In the genomic region with DNA sequence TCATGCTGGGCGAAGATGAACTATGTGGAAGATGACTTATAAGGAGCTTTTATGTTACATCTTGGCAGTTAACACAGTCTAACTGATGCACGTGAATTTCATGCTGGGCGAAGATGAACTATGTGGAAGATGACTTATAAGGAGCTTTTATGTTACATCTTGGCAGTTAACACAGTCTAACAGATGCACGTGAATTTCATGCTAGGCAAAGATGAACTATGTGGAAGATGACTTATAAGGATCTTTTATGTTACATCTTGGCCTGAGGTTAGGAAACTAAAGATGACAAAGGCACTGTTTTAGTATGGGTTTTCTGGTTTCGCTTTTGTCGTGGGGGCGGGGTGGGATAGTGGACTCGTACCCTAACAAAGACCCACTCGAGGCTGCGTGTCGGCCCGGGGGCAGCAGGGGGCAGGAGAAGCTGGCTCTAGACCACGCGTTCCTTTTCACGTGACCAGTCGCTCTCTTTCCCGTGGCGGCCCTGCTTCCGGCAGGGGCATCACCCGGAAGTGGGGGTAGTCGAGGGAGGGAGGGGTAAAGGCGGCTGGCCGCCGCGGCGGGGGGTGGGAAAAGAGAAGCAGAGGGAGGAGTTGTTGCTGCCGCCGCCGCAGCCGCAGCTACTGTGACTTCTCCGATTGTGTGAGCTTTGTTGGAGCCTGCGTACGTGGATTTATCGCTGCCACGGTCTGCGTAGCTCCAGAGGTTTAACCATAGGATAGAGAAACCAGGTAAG, we compare ENCODE assay signal across 8 cellular contexts. TPM values are rescaled to one million over a fixed set of nuclear protein-coding genes. Genes with fewer than 3 reads are reported as not detected.
DNase-seq lines count a peak whose midpoint lies in the region; ATAC-seq and TF ChIP-seq lines count a peak whose summit lies in the region.

A gene (plus strand): TSS at position 586 of the 733 bp plus-strand sequence. CDS start 60,949 bp downstream, outside the sequence.

- peaks cover 17% of the 10 kb centered on the region; the same call in 1 of the 2 replicates for H3K79me2 ChIP-seq in OCI-LY3 (ENCODE audit: low read length)

- ATAC-seq in GM21529 (IDR thresholded peaks at IDR 0.05; ENCODE audit: unreplicated experiment), result peak; percentile 95
- peak; percentile 87 for ATAC-seq in IMR-90 (ENCODE audit: low read depth)

- no peaks in the 10 kb centered on the region for H3K9me1 ChIP-seq in IMR-90 (ENCODE audit: insufficient read depth, low read length)

- peak; percentile 72 for DNase-seq in DMS153 (lab: John Stamatoyannopoulos, UW)
- DNase-seq in IMR-90, result peak; percentile 88
- peak; percentile 83 for DNase-seq in activated T-cell treated with anti-CD3 and anti-CD28 coated beads for 4 hours
- peak; percentile 73 to 75 for DNase-seq in stimulated activated CD8-positive, alpha-beta memory T cell treated with anti-CD3 and anti-CD28 coated beads, Interleukin-7, amount 100 ng/mL, for 1 hour (ENCODE audit: low read depth in 2 of 2)

- intact Hi-C loops in IMR-90 (cut with micrococcal nuclease), result loop anchor here (1.0 kb wide), 2 partner anchors 119 to 182 kb away; no protein-coding TSS in a partner anchor

- no peaks in the 10 kb centered on the region for H3K27me3 ChIP-seq in IMR-90 (ENCODE audit: control insufficient read depth, insufficient read depth, low read length)
- no peaks in the 10 kb centered on the region for H3K27me3 ChIP-seq in OCI-LY3 (ENCODE audit: low read depth, low read length)
- H3K27me3 ChIP-seq in esophagus (ENCODE audit: control insufficient read depth in 1 of 2, insufficient read depth in 2 of 2, low read length in 2 of 2), result no peaks in the 10 kb centered on the region
- H3K27me3 ChIP-seq in muscle layer of colon (ENCODE audit: control insufficient read depth in 1 of 2, insufficient read depth in 2 of 2, low read length in 2 of 2), result no peaks in the 10 kb centered on the region

- peak; percentile 66 for TF ChIP-seq RAD21 in IMR-90 (IDR thresholded peaks at IDR 0.05; ENCODE audit: low read length)

- peak within 1 kb of the TSS; percentile 65 to 80 for H4K8ac ChIP-seq in IMR-90 (ENCODE audit: low read depth in 2 of 2, low read length in 2 of 2)

- H3K36me3 ChIP-seq in IMR-90 (ENCODE audit: control insufficient read depth, insufficient read depth, low read length) (no peaks in the 10 kb centered on the region), OCI-LY3 (replicated peaks; ENCODE audit: low read depth, low read length) (peaks cover 3% of the 10 kb centered on the region), esophagus (ENCODE audit: control insufficient read depth in 2 of 2, insufficient read depth in 2 of 2, low read length in 1 of 2) (no peaks in the 10 kb centered on the region), muscle layer of colon (ENCODE audit: insufficient read depth, low read length) (no peaks in the 10 kb centered on the region)

- H2BK20ac ChIP-seq in IMR-90 (ENCODE audit: low read depth, low read length), result peak within 1 kb of the TSS; percentile 36

- dilution Hi-C loops in IMR-90 (cut with HindIII; ENCODE audit: low sequenced_read_pairs, unreplicated experiment), result no loop called here

- peak; percentile 76; the same call in 1 of the 2 replicates for TF ChIP-seq POLR2A in IMR-90 (IDR thresholded peaks at IDR 0.05; ENCODE audit: low read depth, low read length)

- POLR2A ChIA-PET in IMR-90 (lab: Charles Lee; ENCODE audit: unreplicated experiment), result interaction anchor here (0.6 to 0.8 kb wide), 2 partner anchors 11 to 13 kb away, joined by 4 read pairs; a partner anchor contains a TSS

- H3K79me1 ChIP-seq in IMR-90 (ENCODE audit: low read depth in 1 of 2, low read length in 2 of 2), result peaks cover 0 to 4% of the 10 kb centered on the region in 2 experiments; a peak in 1 of 4 replicates

- H3K4ac ChIP-seq in IMR-90 (ENCODE audit: low read depth, low read length), result peak within 1 kb of the TSS; percentile 77

- H3K27ac ChIP-seq in IMR-90 (ENCODE audit: insufficient read depth, low read length) (peak within 1 kb of the TSS; percentile 92), OCI-LY3 (ENCODE audit: low read length) (peak within 1 kb of the TSS; percentile 63), esophagus (ENCODE audit: low read depth in 2 of 2, low read length in 1 of 2) (peak within 1 kb of the TSS; percentile 86 to 92), muscle layer of colon (ENCODE audit: low read depth, low read length) (peak within 1 kb of the TSS; percentile 63)

- H4K5ac ChIP-seq in IMR-90 (ENCODE audit: low read depth, low read length), result peak within 1 kb of the TSS; percentile 83

- H3K23ac ChIP-seq in IMR-90 (ENCODE audit: low read depth, low read length), result peak within 1 kb of the TSS; percentile 51; the same call in 1 of the 2 replicates

- H2BK5ac ChIP-seq in IMR-90 (ENCODE audit: low read depth, low read length, poor library complexity, severe bottlenecking), result peak within 1 kb of the TSS; percentile 66

- TF ChIP-seq CTCF in IMR-90 (conservative IDR thresholded peaks at IDR 0.05; ENCODE audit: low read depth, low read length) (peak; percentile 62), OCI-LY3 (IDR thresholded peaks at IDR 0.05; ENCODE audit: low read depth, low read length) (peak; percentile 59)

- in situ Hi-C loops in IMR-90 (cut with MboI; ENCODE audit: low sequenced_read_pairs), result loop anchor here (10.0 kb wide), 1 partner anchor 105 kb away; no protein-coding TSS in a partner anchor

- H4K20me1 ChIP-seq in IMR-90 (ENCODE audit: insufficient read depth, low read length), result no peaks in the 10 kb centered on the region
- H4K20me1 ChIP-seq in OCI-LY3 (ENCODE audit: insufficient read depth, low read length), result no peaks in the 10 kb centered on the region

- peak within 1 kb of the TSS; percentile 43 for H4K91ac ChIP-seq in IMR-90 (ENCODE audit: insufficient read depth, low read depth, low read length)

- H3K4me2 ChIP-seq in IMR-90 (ENCODE audit: low read depth, low read length) (peak within 1 kb of the TSS; percentile 96), OCI-LY3 (ENCODE audit: low read length) (peak within 1 kb of the TSS; percentile 86)

- no peak within 1 kb of the TSS for H2AK5ac ChIP-seq in IMR-90 (ENCODE audit: low read depth, low read length)

- peak within 1 kb of the TSS; percentile 99 for H3K9ac ChIP-seq in IMR-90 (ENCODE audit: low read depth, low read length)
- peak within 1 kb of the TSS; percentile 72 for H3K9ac ChIP-seq in OCI-LY3 (ENCODE audit: low read length)
- H3K9ac ChIP-seq in muscle layer of colon (ENCODE audit: low read length), result peak within 1 kb of the TSS; percentile 39

- peak within 1 kb of the TSS; percentile 93 for H3K14ac ChIP-seq in IMR-90 (replicated peaks; ENCODE audit: low read depth, low read length)

- H2AFZ ChIP-seq in IMR-90 (replicated peaks; ENCODE audit: low read length, poor library complexity), result peak within 1 kb of the TSS; percentile 88
- peak within 1 kb of the TSS; percentile 88 for H2AFZ ChIP-seq in OCI-LY3 (ENCODE audit: low read depth, low read length)

- H3K18ac ChIP-seq in IMR-90 (ENCODE audit: low read depth, low read length), result peak within 1 kb of the TSS; percentile 91; the same call in 1 of the 2 replicates

- H2AK9ac ChIP-seq in IMR-90 (replicated peaks; ENCODE audit: low read depth, low read length, poor library complexity), result no peak within 1 kb of the TSS

- BruUV-seq in IMR-90 (replicated peaks; lab: Mats Ljungman, UMichigan), result no TSS peak

- CTCF ChIA-PET in IMR-90 (lab: Yijun Ruan, JAX), result interaction anchor here (0.6 to 1.2 kb wide), 4 partner anchors 12 to 1461 kb away, joined by 3 to 4 read pairs (median 3); no protein-coding TSS in a partner anchor

- no peaks in the 10 kb centered on the region for H3K9me3 ChIP-seq in IMR-90 (ENCODE audit: control insufficient read depth, insufficient read depth, low read length)
- no peaks in the 10 kb centered on the region for H3K9me3 ChIP-seq in OCI-LY3 (ENCODE audit: insufficient read depth, low read length)
- H3K9me3 ChIP-seq in esophagus (ENCODE audit: control insufficient read depth in 2 of 2, insufficient read depth in 1 of 2, low read depth in 1 of 2, low read length in 1 of 2), result no peaks in the 10 kb centered on the region
- no peaks in the 10 kb centered on the region for H3K9me3 ChIP-seq in muscle layer of colon (ENCODE audit: low read length)

- H3K4me3 ChIP-seq in IMR-90 (ENCODE audit: insufficient read depth, low read depth, low read length), result peak within 1 kb of the TSS; percentile 99
- H3K4me3 ChIP-seq in OCI-LY3 (ENCODE audit: low read length), result peak within 1 kb of the TSS; percentile 90
- H3K4me3 ChIP-seq in esophagus (ENCODE audit: low read depth in 1 of 2, low read length in 2 of 2), result peak within 1 kb of the TSS; percentile 44 to 62
- H3K4me3 ChIP-seq in muscle layer of colon (ENCODE audit: low read depth in 1 of 2, low read length in 2 of 2), result peak within 1 kb of the TSS; percentile 57 to 71

- no peaks in the 10 kb centered on the region for H3K4me1 ChIP-seq in IMR-90 (ENCODE audit: control insufficient read depth, insufficient read depth, low read length)
- peaks cover 7% of the 10 kb centered on the region for H3K4me1 ChIP-seq in OCI-LY3 (ENCODE audit: low read length)
- H3K4me1 ChIP-seq in esophagus (ENCODE audit: control insufficient read depth in 2 of 2, insufficient read depth in 2 of 2, low read length in 1 of 2), result no peaks in the 10 kb centered on the region
- H3K4me1 ChIP-seq in muscle layer of colon (ENCODE audit: insufficient read depth, low read length), result no peaks in the 10 kb centered on the region

- peak within 1 kb of the TSS; percentile 50 for H2BK120ac ChIP-seq in IMR-90 (ENCODE audit: low read depth, low read length)

- 29% methylated on average over 15 of the region's 36 CpGs; no CpG with 5 or more reads in 1 of the 2 experiments for WGBS in IMR-90 (ENCODE audit: extremely low coverage in 2 of 2, insufficient read length in 1 of 2), 2 experiments
- 1 to 31% methylated on average over 34 to 36 of the region's 36 CpGs for WGBS in esophagus, 2 donors

- H2BK15ac ChIP-seq in IMR-90 (ENCODE audit: low read depth, low read length), result peak within 1 kb of the TSS; percentile 59; the same call in 1 of the 3 replicates

- H3K56ac ChIP-seq in IMR-90 (ENCODE audit: extremely low read depth, insufficient read depth, low read length), result peak within 1 kb of the TSS; percentile 61; the same call in 1 of the 2 replicates

TF ChIP-seq in IMR-90, 13 proteins besides CTCF, POLR2A, EP300 and RAD21 (continues in another document):
- TF ChIP-seq, protein P1, sequence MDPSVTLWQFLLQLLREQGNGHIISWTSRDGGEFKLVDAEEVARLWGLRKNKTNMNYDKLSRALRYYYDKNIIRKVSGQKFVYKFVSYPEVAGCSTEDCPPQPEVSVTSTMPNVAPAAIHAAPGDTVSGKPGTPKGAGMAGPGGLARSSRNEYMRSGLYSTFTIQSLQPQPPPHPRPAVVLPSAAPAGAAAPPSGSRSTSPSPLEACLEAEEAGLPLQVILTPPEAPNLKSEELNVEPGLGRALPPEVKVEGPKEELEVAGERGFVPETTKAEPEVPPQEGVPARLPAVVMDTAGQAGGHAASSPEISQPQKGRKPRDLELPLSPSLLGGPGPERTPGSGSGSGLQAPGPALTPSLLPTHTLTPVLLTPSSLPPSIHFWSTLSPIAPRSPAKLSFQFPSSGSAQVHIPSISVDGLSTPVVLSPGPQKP (IDR thresholded peaks at IDR 0.05; ENCODE audit: borderline replicate concordance, low read depth, low read length), result no peak
- TF ChIP-seq MAZ (IDR thresholded peaks at IDR 0.05; ENCODE audit: borderline replicate concordance, low read depth, low read length), result peak; percentile 95

RNA-seq across cellular contexts. Expression of the gene that starts here (rescaled TPM):
- 21.1 and 22.4 TPM in 2 replicates for total RNA-seq in IMR-90 (2012; rRNA removed)
- polyA plus RNA-seq in IMR-90 (2012; rRNA removed) (2.9 and 4.2 TPM in 2 replicates), esophagus (1 to 10 TPM; 2.1 to 2.7 TPM)
- 0.75 and 0.89 TPM in 2 replicates for polyA plus RNA-seq in IMR-90 (2012; cell fraction: cytosol; rRNA removed)
- 0.41 and 3.3 TPM in 2 replicates for polyA plus RNA-seq in IMR-90 (2012; cell fraction: nucleus; rRNA removed; ENCODE audit: low replicate concordance)

Comparison
In these comparisons a context has a peak if more than half of its experiments do, and no peak if none do; other contexts are left out.
1. Peak in every context shown above with its lines: DNase-seq, ATAC-seq, H3K4me3 ChIP-seq and H3K27ac ChIP-seq.
2. H3K9ac ChIP-seq: peak in every context shown above with its lines; median percentile 99 in IMR-90; 72 in OCI-LY3; 39 in muscle layer of colon.